In genomic region chr9:94687451-94687850, GRCh38 we compare ENCODE assay signal across 21 cellular contexts. TPM values are rescaled to one million over a fixed set of nuclear protein-coding genes. Genes with fewer than 3 reads are reported as not detected.
DNase-seq lines count a peak whose midpoint lies in the region; ATAC-seq lines count a peak whose summit lies in the region.
"Had no signal": no experiment of that assay in that cellular context is flagged by ENCODE, and none has a peak within 500 bp of the region (broad histone marks: within the 10 kb centered on the region; RNA-seq: fewer than 3 reads in every experiment).

No MANE protein-coding gene starts in this region.

- no peak for ATAC-seq in HG03565 (IDR thresholded peaks at IDR 0.05; ENCODE audit: unreplicated experiment)
- ATAC-seq: K562 had no signal

- peak; percentile 24 for DNase-seq in NCI-H345 (lab: John Stamatoyannopoulos, UW)
- DNase-seq in NCI-H345 treated with DMSO at 0.1 percent for 48 hours (lab: John Stamatoyannopoulos, UW; ENCODE audit: unreplicated experiment), result no peak
- DNase-seq in NCI-H2029 (lab: John Stamatoyannopoulos, UW), result peak; percentile 60
- peak; percentile 51 for DNase-seq in NCI-H69 (lab: John Stamatoyannopoulos, UW)
- DNase-seq in renal cortical epithelial cell (ENCODE audit: low read depth), result peak; percentile 17
- no peak for DNase-seq in anterior cingulate cortex (lab: John Stamatoyannopoulos, UW)
- DNase-seq: Calu3; CD4-positive, alpha-beta T cell; GF-D8; GM23248; HCEC 1CT; MV-4-11; NCI-H146; NCI-H226; NCI-H748 treated with DMSO at 0.1 percent for 48 hours; PC-9; T-helper 2 cell had no signal

RNA-seq across cellular contexts. Expression of gene AOPEP, which starts 39.0 kb away (rescaled TPM):
- 66.3 and 133 TPM in 2 replicates for total RNA-seq in renal cortical epithelial cell

RNA-seq across cellular contexts. Expression of gene FBP1, which starts 48.1 kb away (rescaled TPM):
- 0.10 and 2.3 TPM in 2 replicates for total RNA-seq in renal cortical epithelial cell
- total RNA-seq: Daoy, GM23248, SJSA1 had no signal

Comparison
In these comparisons a context has a peak if more than half of its experiments do, and no peak if none do; other contexts are left out.
1. DNase-seq: peak in NCI-H345 (single experiment), NCI-H2029 (single experiment), NCI-H69 (single experiment) and renal cortical epithelial cell (single experiment); none in NCI-H345 treated with DMSO at 0.1 percent for 48 hours (single experiment) and anterior cingulate cortex (0 of 58).